ENCODE assay signal across 8 cellular contexts in the genomic region with DNA sequence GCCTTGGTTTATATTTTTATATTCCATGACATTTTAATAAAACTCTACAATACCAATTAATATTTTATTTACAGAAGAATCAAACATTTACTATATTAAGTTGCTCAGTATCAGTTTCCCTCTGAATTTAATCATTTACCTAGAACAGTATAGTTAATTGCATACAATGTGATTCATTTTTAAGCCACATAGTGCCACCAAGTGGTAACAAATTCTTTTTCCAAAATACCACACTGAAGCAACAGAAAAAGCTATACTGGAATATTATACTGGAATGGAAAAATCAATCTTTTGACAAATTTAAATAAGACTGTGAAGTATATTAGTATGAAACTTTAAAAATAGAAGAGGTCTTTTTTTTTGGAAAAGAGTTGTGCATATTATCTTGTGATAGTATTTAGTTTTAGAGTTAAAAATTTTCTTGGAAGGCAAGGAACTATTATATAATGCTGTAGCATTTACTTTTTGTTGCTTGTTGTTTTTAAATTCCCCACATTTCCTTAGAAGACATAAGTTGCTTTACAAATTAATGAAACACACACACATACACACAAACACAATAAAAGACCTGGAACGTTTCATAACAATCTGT. TPM values are rescaled to one million over a fixed set of nuclear protein-coding genes. Genes with fewer than 3 reads are reported as not detected.
A peak's percentile ranks its signal among the peaks of the same experiment; 100 is the strongest.
DNase-seq lines count a peak whose midpoint lies in the region; ATAC-seq and TF ChIP-seq lines count a peak whose summit lies in the region.

No MANE protein-coding gene starts in this region.

- H4K20me1 ChIP-seq in HCT116 (ENCODE audit: insufficient read depth) = peaks cover 7% of the 10 kb centered on the region; the same call in 1 of the 2 replicates

- H3K9ac ChIP-seq in HCT116 (ENCODE audit: low read length) = no peak overlapping the region
- no peak overlapping the region for H3K9ac ChIP-seq in SK-N-MC (ENCODE audit: insufficient read length)
- H3K9ac ChIP-seq in colonic mucosa (ENCODE audit: low read depth in 2 of 2, low read length in 2 of 2) = no peak overlapping the region

- no peaks in the 10 kb centered on the region for H3K4me1 ChIP-seq in BE2C
- 0 out of 4 replicates have a peak, but pooled peaks cover 0 to 3% of the 10 kb centered on the region in 2 experiments for H3K4me1 ChIP-seq in HCT116 (ENCODE audit: control insufficient read depth in 1 of 2, insufficient read depth in 2 of 2, low read length in 2 of 2)
- H3K4me1 ChIP-seq in colonic mucosa = no peaks in the 10 kb centered on the region

- ATAC-seq in HCT116 = peak; percentile 61; the same call in 1 of the 2 replicates
- ATAC-seq in GM18867 (IDR thresholded peaks at IDR 0.05; ENCODE audit: unreplicated experiment) = no peak

- H3K27me3 ChIP-seq in BE2C (no peaks in the 10 kb centered on the region), HCT116 (ENCODE audit: insufficient read depth, low read length) (no peaks in the 10 kb centered on the region), colonic mucosa (no peaks in the 10 kb centered on the region)

- no peak overlapping the region for H3K4me3 ChIP-seq in BE2C (ENCODE audit: low read depth, low read length)
- no peak overlapping the region for H3K4me3 ChIP-seq in HCT116 (replicated peaks in 1 of 2; ENCODE audit: low read depth in 1 of 2, low read length in 2 of 2)
- H3K4me3 ChIP-seq in SK-N-MC = no peak overlapping the region
- H3K4me3 ChIP-seq in colonic mucosa = no peak overlapping the region

- H3K27ac ChIP-seq in HCT116 (ENCODE audit: low read depth, low read length) (no peak overlapping the region), SK-N-MC (peak overlapping the region; percentile 53), colonic mucosa (no peak overlapping the region)

- H3K36me3 ChIP-seq in BE2C (no peaks in the 10 kb centered on the region), HCT116 (ENCODE audit: control insufficient read depth in 1 of 2, insufficient read depth in 2 of 2, low read length in 2 of 2) (no peaks in the 10 kb centered on the region), SK-N-MC (ENCODE audit: insufficient read depth, low read length) (peaks cover 28% of the 10 kb centered on the region), colonic mucosa (no peaks in the 10 kb centered on the region)

- H3K4me2 ChIP-seq in HCT116 (ENCODE audit: low read length) = no peak overlapping the region

- RAD21 ChIA-PET in HCT116 (lab: Charles Lee; ENCODE audit: low non-redundant PET in 1 of 2, low total read pairs in 2 of 2, uncharacterized antibody in 2 of 2, unreplicated experiment in 2 of 2) = interaction anchor here in 1 of 2 experiments (1.9 kb wide), 1 partner anchor 243 kb away, joined by 6 read pairs; no protein-coding TSS in a partner anchor

- no peak for TF ChIP-seq POLR2A in HCT116 (IDR thresholded peaks at IDR 0.05; ENCODE audit: borderline replicate concordance, extremely low read depth, insufficient read depth, insufficient read length)

- peak; percentile 31; the same call in 1 of the 2 replicates for TF ChIP-seq CTCF in BE2C (IDR thresholded peaks at IDR 0.05; ENCODE audit: low read depth, low read length)
- TF ChIP-seq CTCF in HCT116 (IDR thresholded peaks at IDR 0.05 in 2 of 3, conservative IDR thresholded peaks at IDR 0.05 in 1 of 3; ENCODE audit: borderline replicate concordance in 1 of 3, insufficient read depth in 1 of 3, low read depth in 2 of 3, low read length in 2 of 3) = peak; percentile 23 to 55 (median 42); a peak in 4 of 6 replicates
- TF ChIP-seq CTCF in colonic mucosa (IDR thresholded peaks at IDR 0.05) = no peak

- no peak overlapping the region for H2AFZ ChIP-seq in HCT116 (ENCODE audit: low read depth, low read length, poor library complexity, severe bottlenecking)

- CTCF ChIA-PET in HCT116 (lab: Charles Lee) = interaction anchor here (0.6 to 2.9 kb wide), 15 partner anchors 9 to 850 kb away, joined by 3 to 50 read pairs (median 4); no protein-coding TSS in a partner anchor

- BruUV-seq in HCT116 (replicated peaks; lab: Mats Ljungman, UMichigan) = no TSS peak

- DNase-seq in BE2C = no peak
- peak; percentile 13 for DNase-seq in HCT116 (ENCODE audit: low read depth, low spot score)
- DNase-seq in SK-N-MC (ENCODE audit: low read depth, low spot score) = no peak
- peak; percentile 72 for DNase-seq in inferior parietal cortex (ENCODE audit: extremely low spot score)
- DNase-seq in colonic mucosa = no peak
- no peak for DNase-seq in foreskin melanocyte
- no peak for DNase-seq in NCI-H1048 (lab: John Stamatoyannopoulos, UW)

- peak; percentile 59 for TF ChIP-seq RAD21 in HCT116 (IDR thresholded peaks at IDR 0.05; ENCODE audit: low read depth)

- POLR2A ChIA-PET in HCT116 (lab: Charles Lee) = no interaction called here

- no peaks in the 10 kb centered on the region for H3K9me3 ChIP-seq in BE2C
- no peaks in the 10 kb centered on the region for H3K9me3 ChIP-seq in HCT116 (ENCODE audit: control insufficient read depth in 1 of 2, insufficient read depth in 1 of 2, low read depth in 1 of 2, low read length in 2 of 2)
- peaks cover 10% of the 10 kb centered on the region; the same call in 1 of the 2 replicates for H3K9me3 ChIP-seq in SK-N-MC (ENCODE audit: low read depth, low read length)
- H3K9me3 ChIP-seq in colonic mucosa = no peaks in the 10 kb centered on the region

- H3K9me2 ChIP-seq in HCT116 (ENCODE audit: insufficient read depth) = no peaks in the 10 kb centered on the region

- intact Hi-C loops in HCT116 (cut with micrococcal nuclease) (loop anchor here (1.0 to 5.0 kb wide), 4 partner anchors 243 to 852 kb away; no protein-coding TSS in a partner anchor), colonic mucosa (cut with DNase I) (loop anchor here (10.0 kb wide), 2 partner anchors 200 to 240 kb away; no protein-coding TSS in a partner anchor)

- H3K79me2 ChIP-seq in HCT116 (ENCODE audit: insufficient read depth, low read length) = peaks cover 76% of the 10 kb centered on the region

TF ChIP-seq in HCT116, 20 proteins besides CTCF, POLR2A, EP300 and RAD21 (continues in another document):
- TF ChIP-seq EZH2 (IDR thresholded peaks at IDR 0.05) = no peak
- no peak for TF ChIP-seq EGR1 (IDR thresholded peaks at IDR 0.05; ENCODE audit: low read depth)
- TF ChIP-seq SP1 (IDR thresholded peaks at IDR 0.05; ENCODE audit: low read depth) = no peak
- TF ChIP-seq POLR2AphosphoS5 (IDR thresholded peaks at IDR 0.05; ENCODE audit: low read depth, low read length) = no peak
- no peak for TF ChIP-seq FOSL1 (IDR thresholded peaks at IDR 0.05; ENCODE audit: low read depth)
- TF ChIP-seq YY1 (IDR thresholded peaks at IDR 0.05; ENCODE audit: extremely low read depth, insufficient replicate concordance, low read depth, low read length) = no peak
- TF ChIP-seq ZNF274 (IDR thresholded peaks at IDR 0.05; ENCODE audit: low read depth, low read length) = no peak
- TF ChIP-seq JUND (IDR thresholded peaks at IDR 0.05) = no peak
- TF ChIP-seq EZH2phosphoT487 (IDR thresholded peaks at IDR 0.05; ENCODE audit: borderline replicate concordance) = no peak
- TF ChIP-seq, protein P1, sequence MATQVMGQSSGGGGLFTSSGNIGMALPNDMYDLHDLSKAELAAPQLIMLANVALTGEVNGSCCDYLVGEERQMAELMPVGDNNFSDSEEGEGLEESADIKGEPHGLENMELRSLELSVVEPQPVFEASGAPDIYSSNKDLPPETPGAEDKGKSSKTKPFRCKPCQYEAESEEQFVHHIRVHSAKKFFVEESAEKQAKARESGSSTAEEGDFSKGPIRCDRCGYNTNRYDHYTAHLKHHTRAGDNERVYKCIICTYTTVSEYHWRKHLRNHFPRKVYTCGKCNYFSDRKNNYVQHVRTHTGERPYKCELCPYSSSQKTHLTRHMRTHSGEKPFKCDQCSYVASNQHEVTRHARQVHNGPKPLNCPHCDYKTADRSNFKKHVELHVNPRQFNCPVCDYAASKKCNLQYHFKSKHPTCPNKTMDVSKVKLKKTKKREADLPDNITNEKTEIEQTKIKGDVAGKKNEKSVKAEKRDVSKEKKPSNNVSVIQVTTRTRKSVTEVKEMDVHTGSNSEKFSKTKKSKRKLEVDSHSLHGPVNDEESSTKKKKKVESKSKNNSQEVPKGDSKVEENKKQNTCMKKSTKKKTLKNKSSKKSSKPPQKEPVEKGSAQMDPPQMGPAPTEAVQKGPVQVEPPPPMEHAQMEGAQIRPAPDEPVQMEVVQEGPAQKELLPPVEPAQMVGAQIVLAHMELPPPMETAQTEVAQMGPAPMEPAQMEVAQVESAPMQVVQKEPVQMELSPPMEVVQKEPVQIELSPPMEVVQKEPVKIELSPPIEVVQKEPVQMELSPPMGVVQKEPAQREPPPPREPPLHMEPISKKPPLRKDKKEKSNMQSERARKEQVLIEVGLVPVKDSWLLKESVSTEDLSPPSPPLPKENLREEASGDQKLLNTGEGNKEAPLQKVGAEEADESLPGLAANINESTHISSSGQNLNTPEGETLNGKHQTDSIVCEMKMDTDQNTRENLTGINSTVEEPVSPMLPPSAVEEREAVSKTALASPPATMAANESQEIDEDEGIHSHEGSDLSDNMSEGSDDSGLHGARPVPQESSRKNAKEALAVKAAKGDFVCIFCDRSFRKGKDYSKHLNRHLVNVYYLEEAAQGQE (IDR thresholded peaks at IDR 0.05; ENCODE audit: low read depth) = no peak
- no peak for TF ChIP-seq CBX3 (IDR thresholded peaks at IDR 0.05; ENCODE audit: low read depth)
- TF ChIP-seq, protein P2, sequence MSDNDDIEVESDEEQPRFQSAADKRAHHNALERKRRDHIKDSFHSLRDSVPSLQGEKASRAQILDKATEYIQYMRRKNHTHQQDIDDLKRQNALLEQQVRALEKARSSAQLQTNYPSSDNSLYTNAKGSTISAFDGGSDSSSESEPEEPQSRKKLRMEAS (IDR thresholded peaks at IDR 0.05) = no peak
- TF ChIP-seq TCF7L2 (IDR thresholded peaks at IDR 0.05; ENCODE audit: borderline replicate concordance, extremely low read depth, insufficient read depth, insufficient read length) = no peak
- TF ChIP-seq ELF1 (IDR thresholded peaks at IDR 0.05; ENCODE audit: borderline replicate concordance, low read depth) = no peak
- TF ChIP-seq, protein P3, sequence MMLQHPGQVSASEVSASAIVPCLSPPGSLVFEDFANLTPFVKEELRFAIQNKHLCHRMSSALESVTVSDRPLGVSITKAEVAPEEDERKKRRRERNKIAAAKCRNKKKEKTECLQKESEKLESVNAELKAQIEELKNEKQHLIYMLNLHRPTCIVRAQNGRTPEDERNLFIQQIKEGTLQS (IDR thresholded peaks at IDR 0.05) = no peak

RNA-seq across cellular contexts. Expression of a gene that starts 57.3 kb away (rescaled TPM):
- 25.4 TPM for polyA plus RNA-seq in BE2C (2012; ENCODE audit: insufficient read depth, insufficient read length, low read depth)
- total RNA-seq in HCT116 (2021; ENCODE audit: unreplicated experiment) (55.9 TPM), colonic mucosa (10 to 100 TPM; 46.9 to 66.2 TPM)
- polyA plus RNA-seq in HCT116 (2012) = 12.3 and 14.4 TPM in 2 replicates

Comparison
In these comparisons a context has a peak if more than half of its experiments do, and no peak if none do; other contexts are left out.
1. DNase-seq: peak in HCT116 (single experiment) and inferior parietal cortex (single experiment); none in BE2C (single experiment), SK-N-MC (single experiment), colonic mucosa (single experiment), foreskin melanocyte (single experiment) and NCI-H1048 (single experiment).